In the genomic region with DNA sequence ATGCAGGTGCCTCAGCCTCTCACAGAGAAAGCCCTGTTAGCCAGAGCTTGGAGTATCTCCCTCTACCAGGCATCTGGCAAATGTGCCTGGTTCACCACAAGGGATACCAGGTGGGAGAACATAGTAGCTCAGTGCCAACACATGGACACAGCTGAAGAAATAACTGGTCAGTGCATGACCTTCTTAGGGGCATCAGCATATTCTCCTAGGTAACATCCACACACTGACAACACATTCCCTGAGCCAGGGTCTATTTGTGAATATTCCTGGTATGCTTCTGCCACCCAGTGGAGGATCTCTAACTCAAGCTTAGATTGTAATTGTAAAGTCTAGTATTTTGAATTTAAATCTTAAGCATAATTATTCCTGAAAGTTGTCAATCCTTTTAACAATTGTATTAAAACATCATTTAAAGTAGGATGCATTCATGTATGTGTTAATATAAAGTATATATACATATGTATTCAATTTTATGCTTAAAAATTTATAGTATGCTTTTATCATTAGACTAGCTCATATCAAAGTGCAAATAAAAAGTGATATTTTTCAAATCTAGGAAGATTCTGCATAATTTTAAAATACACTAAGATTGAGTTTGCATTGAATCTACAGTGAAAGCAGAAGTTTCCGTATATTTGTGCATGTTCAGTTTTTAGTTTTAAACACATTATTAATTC, we compare ENCODE assay signal across 8 cellular contexts. TPM values are rescaled to one million over a fixed set of nuclear protein-coding genes. Genes with fewer than 3 reads are reported as not detected.
DNase-seq lines count a peak whose midpoint lies in the region; ATAC-seq and TF ChIP-seq lines count a peak whose summit lies in the region.

No MANE protein-coding gene starts in this region.

- intact Hi-C loops in thyroid gland (cut with DNase I): loop anchor here (5.0 kb wide), 1 partner anchor 310 kb away; no protein-coding TSS in a partner anchor

- H3K27ac ChIP-seq in HEK293 (ENCODE audit: extremely low read depth, low read depth, low read length): no peak overlapping the region
- no peak overlapping the region for H3K27ac ChIP-seq in thyroid gland

- CTCF ChIA-PET in HEK293 (lab: Yijun Ruan, JAX): interaction anchor here (0.6 to 5.4 kb wide), 65 partner anchors 8 to 1017 kb away, joined by 3 to 82 read pairs (median 4); no protein-coding TSS in a partner anchor

- no peak for ATAC-seq in GM18517 (IDR thresholded peaks at IDR 0.05; ENCODE audit: unreplicated experiment)

- DNase-seq in COLO829 (ENCODE audit: low spot score) (peak; percentile 74), NCI-H446 treated with DMSO at 0.1 percent for 48 hours (lab: John Stamatoyannopoulos, UW) (peak; percentile 34), astrocyte of the hippocampus (ENCODE audit: low read depth, low spot score) (peak; percentile 77), iPS-NIHi11 (ENCODE audit: low spot score) (peak; percentile 61), thyroid gland (peak in 1 of 2 donors; percentile 11)
- no peak for DNase-seq in activated CD8-positive, alpha-beta memory T cell treated with anti-CD3 and anti-CD28 coated beads for 24 hours

- no peaks in the 10 kb centered on the region for H3K27me3 ChIP-seq in thyroid gland

- POLR2A ChIA-PET in HEK293 (lab: Yijun Ruan, JAX): no interaction called here

- H3K4me3 ChIP-seq in HEK293 (ENCODE audit: low read depth, low read length) (no peak overlapping the region), thyroid gland (replicated peaks in 1 of 3) (no peak overlapping the region)

- H3K36me3 ChIP-seq in HEK293 (ENCODE audit: control insufficient read depth in 2 of 2, insufficient read depth in 1 of 2, low read length in 2 of 2) (no peaks in the 10 kb centered on the region), thyroid gland (no peaks in the 10 kb centered on the region)

- H3K9me3 ChIP-seq in HEK293 (ENCODE audit: control insufficient read depth, insufficient read depth, low read depth, low read length): no peaks in the 10 kb centered on the region
- no peaks in the 10 kb centered on the region for H3K9me3 ChIP-seq in thyroid gland

- no peak for TF ChIP-seq POLR2A in thyroid gland (IDR thresholded peaks at IDR 0.05)

- H3K4me1 ChIP-seq in HEK293 (ENCODE audit: control insufficient read depth, insufficient read depth, low read length) (no peaks in the 10 kb centered on the region; the same call in 1 of the 2 replicates), thyroid gland (no peaks in the 10 kb centered on the region)

- TF ChIP-seq CTCF in HEK293 (tag by site-specific recombination; IDR thresholded peaks at IDR 0.05) (peak; percentile 62; the same call in 1 of the 2 replicates), thyroid gland (IDR thresholded peaks at IDR 0.05) (peak in 4 of 6 experiments; percentile 47 to 79 (median 54))

- 56 to 74% methylated on average over 1 of the region's 1 CpG for WGBS in thyroid gland, 2 donors

TF ChIP-seq in HEK293, 187 proteins besides CTCF, POLR2A, EP300 and RAD21:
- TF ChIP-seq ZNF660 (tag by site-specific recombination; IDR thresholded peaks at IDR 0.05): no peak
- TF ChIP-seq ZBTB48 (tag by site-specific recombination; IDR thresholded peaks at IDR 0.05): peak; percentile 88
- TF ChIP-seq, protein P1, sequence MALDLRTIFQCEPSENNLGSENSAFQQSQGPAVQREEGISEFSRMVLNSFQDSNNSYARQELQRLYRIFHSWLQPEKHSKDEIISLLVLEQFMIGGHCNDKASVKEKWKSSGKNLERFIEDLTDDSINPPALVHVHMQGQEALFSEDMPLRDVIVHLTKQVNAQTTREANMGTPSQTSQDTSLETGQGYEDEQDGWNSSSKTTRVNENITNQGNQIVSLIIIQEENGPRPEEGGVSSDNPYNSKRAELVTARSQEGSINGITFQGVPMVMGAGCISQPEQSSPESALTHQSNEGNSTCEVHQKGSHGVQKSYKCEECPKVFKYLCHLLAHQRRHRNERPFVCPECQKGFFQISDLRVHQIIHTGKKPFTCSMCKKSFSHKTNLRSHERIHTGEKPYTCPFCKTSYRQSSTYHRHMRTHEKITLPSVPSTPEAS (tag by site-specific recombination; IDR thresholded peaks at IDR 0.05): 0 out of 2 replicates have a peak, but pooled peaks have one; percentile 18
- 0 out of 2 replicates have a peak, but pooled peaks have one; percentile 16 for TF ChIP-seq ZSCAN30 (tag by site-specific recombination; IDR thresholded peaks at IDR 0.05)
- no peak for TF ChIP-seq IKZF3 (tag by site-specific recombination; IDR thresholded peaks at IDR 0.05)
- TF ChIP-seq ZNF302 (tag by site-specific recombination; IDR thresholded peaks at IDR 0.05; ENCODE audit: low read depth): no peak
- TF ChIP-seq ZNF654 (tag by site-specific recombination; IDR thresholded peaks at IDR 0.05; ENCODE audit: low read depth): peak; percentile 81
- TF ChIP-seq ZFP69B (tag by site-specific recombination; IDR thresholded peaks at IDR 0.05): no peak
- TF ChIP-seq ZBTB1 (tag by site-specific recombination; IDR thresholded peaks at IDR 0.05): no peak
- TF ChIP-seq, protein P2, sequence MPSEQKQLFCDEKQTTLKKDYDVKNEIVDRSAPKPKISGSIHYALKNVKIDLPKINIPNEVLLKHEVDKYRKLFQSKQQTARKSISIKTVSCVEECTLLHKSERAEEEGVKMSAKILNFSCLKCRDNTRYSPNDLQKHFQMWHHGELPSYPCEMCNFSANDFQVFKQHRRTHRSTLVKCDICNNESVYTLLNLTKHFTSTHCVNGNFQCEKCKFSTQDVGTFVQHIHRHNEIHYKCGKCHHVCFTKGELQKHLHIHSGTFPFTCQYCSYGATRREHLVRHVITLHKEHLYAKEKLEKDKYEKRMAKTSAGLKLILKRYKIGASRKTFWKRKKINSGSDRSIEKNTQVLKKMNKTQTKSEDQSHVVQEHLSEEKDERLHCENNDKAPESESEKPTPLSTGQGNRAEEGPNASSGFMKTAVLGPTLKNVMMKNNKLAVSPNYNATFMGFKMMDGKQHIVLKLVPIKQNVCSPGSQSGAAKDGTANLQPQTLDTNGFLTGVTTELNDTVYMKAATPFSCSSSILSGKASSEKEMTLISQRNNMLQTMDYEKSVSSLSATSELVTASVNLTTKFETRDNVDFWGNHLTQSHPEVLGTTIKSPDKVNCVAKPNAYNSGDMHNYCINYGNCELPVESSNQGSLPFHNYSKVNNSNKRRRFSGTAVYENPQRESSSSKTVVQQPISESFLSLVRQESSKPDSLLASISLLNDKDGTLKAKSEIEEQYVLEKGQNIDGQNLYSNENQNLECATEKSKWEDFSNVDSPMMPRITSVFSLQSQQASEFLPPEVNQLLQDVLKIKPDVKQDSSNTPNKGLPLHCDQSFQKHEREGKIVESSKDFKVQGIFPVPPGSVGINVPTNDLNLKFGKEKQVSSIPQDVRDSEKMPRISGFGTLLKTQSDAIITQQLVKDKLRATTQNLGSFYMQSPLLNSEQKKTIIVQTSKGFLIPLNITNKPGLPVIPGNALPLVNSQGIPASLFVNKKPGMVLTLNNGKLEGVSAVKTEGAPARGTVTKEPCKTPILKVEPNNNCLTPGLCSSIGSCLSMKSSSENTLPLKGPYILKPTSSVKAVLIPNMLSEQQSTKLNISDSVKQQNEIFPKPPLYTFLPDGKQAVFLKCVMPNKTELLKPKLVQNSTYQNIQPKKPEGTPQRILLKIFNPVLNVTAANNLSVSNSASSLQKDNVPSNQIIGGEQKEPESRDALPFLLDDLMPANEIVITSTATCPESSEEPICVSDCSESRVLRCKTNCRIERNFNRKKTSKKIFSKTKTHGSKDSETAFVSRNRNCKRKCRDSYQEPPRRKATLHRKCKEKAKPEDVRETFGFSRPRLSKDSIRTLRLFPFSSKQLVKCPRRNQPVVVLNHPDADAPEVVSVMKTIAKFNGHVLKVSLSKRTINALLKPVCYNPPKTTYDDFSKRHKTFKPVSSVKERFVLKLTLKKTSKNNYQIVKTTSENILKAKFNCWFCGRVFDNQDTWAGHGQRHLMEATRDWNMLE (tag by site-specific recombination; conservative IDR thresholded peaks at IDR 0.05; ENCODE audit: low read depth): no peak

RNA-seq across cellular contexts. Expression of a gene that starts 45.3 kb away (rescaled TPM):
- total RNA-seq in thyroid gland: 1 to 10 TPM; 1.6 to 8.8 (median 3.0) TPM
